ENCODE assay signal across 8 cellular contexts in the genomic region with DNA sequence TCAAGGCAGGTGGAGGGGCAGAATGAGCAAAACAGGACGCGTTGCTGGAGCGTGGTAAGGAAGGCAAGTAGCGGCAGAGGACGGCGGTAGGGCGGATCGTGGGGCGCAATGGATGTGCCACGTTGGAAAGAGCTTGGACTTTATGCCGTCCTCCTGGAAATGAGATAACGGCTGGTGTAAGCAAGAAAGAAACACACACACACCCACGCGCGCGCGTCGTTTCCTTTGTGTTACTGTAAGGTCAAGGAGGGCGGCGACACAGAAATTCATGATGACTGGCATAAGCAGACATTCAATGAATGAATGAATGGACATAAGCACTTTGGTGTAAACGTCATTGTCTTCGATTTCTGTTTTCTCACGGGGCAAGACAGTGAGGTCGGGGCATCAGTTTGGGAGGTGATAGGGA. TPM values are rescaled to one million over a fixed set of nuclear protein-coding genes. Genes with fewer than 3 reads are reported as not detected.
DNase-seq lines count a peak whose midpoint lies in the region; ATAC-seq and TF ChIP-seq lines count a peak whose summit lies in the region.

No MANE protein-coding gene starts in this region.

- no peaks in the 10 kb centered on the region for H4K20me1 ChIP-seq in MM.1S (ENCODE audit: insufficient read depth, low read length)

- intact Hi-C loops in upper lobe of right lung (cut with DNase I): no loop called here

- DNase-seq in MM.1S: no peak
- DNase-seq in activated T-cell treated with anti-CD3 and anti-CD28 coated beads, Interleukin-2, amount 50 U/mL, for 4 hours: peak; percentile 54
- DNase-seq in foreskin keratinocyte: peak in 1 of 2 donors; percentile 34
- DNase-seq in osteocyte (ENCODE audit: extremely low spot score, unreplicated experiment): no peak
- peak; percentile 83 for DNase-seq in upper lobe of right lung
- no peak for DNase-seq in dedifferentiated amniotic fluid mesenchymal stem cell (ENCODE audit: extremely low spot score)

- peak overlapping the region; percentile 73 for H3K4me2 ChIP-seq in MM.1S (ENCODE audit: low read depth, low read length)

- ATAC-seq in activated T-cell treated with anti-CD3 and anti-CD28 coated beads, Interleukin-2, amount 50 U/mL, for 4 hours: peak; percentile 4 to 10
- no peak for ATAC-seq in foreskin keratinocyte
- ATAC-seq in upper lobe of right lung: peak; percentile 11
- no peak for ATAC-seq in GM21381 (IDR thresholded peaks at IDR 0.05; ENCODE audit: unreplicated experiment)

- no peak overlapping the region for H3K27ac ChIP-seq in MM.1S (ENCODE audit: low read length)
- H3K27ac ChIP-seq in foreskin keratinocyte: peak overlapping the region; percentile 79
- H3K27ac ChIP-seq in upper lobe of right lung: peak overlapping the region; percentile 75

- H3K4me3 Mint-ChIP-seq in activated T-cell treated with anti-CD3 and anti-CD28 coated beads, Interleukin-2, amount 50 U/mL, for 4 hours: peak overlapping the region; percentile 87
- H3K4me3 Mint-ChIP-seq in osteocyte (ENCODE audit: unreplicated experiment): peak overlapping the region; percentile 85

- H3K4me1 Mint-ChIP-seq in activated T-cell treated with anti-CD3 and anti-CD28 coated beads, Interleukin-2, amount 50 U/mL, for 4 hours (ENCODE audit: low read depth): peaks cover 23% of the 10 kb centered on the region
- peaks cover 34% of the 10 kb centered on the region for H3K4me1 Mint-ChIP-seq in osteocyte (ENCODE audit: unreplicated experiment)

- H3K79me2 ChIP-seq in MM.1S (ENCODE audit: low read length): peaks cover 6% of the 10 kb centered on the region; the same call in 1 of the 2 replicates

- no peaks in the 10 kb centered on the region for H3K36me3 ChIP-seq in ES-I3 (ENCODE audit: insufficient read depth, low read length)
- no peaks in the 10 kb centered on the region for H3K36me3 ChIP-seq in MM.1S (replicated peaks; ENCODE audit: insufficient read depth, low read length)
- H3K36me3 ChIP-seq in upper lobe of right lung: no peaks in the 10 kb centered on the region

- no peaks in the 10 kb centered on the region for H3F3A ChIP-seq in MM.1S (ENCODE audit: insufficient read depth, low read length)

- no peaks in the 10 kb centered on the region for H3K9me2 ChIP-seq in MM.1S (replicated peaks; ENCODE audit: insufficient read depth, low read length)

- peak overlapping the region; percentile 94 for H3K27ac Mint-ChIP-seq in osteocyte (ENCODE audit: unreplicated experiment)

- H3K27me3 ChIP-seq in MM.1S (replicated peaks; ENCODE audit: insufficient read depth, low read length): no peaks in the 10 kb centered on the region
- no peaks in the 10 kb centered on the region for H3K27me3 ChIP-seq in foreskin keratinocyte
- H3K27me3 ChIP-seq in upper lobe of right lung: no peaks in the 10 kb centered on the region

- TF ChIP-seq CTCF in MM.1S (IDR thresholded peaks at IDR 0.05; ENCODE audit: low read length) (no peak), foreskin keratinocyte (conservative IDR thresholded peaks at IDR 0.05) (no peak), osteocyte (IDR thresholded peaks at IDR 0.05) (no peak), upper lobe of right lung (IDR thresholded peaks at IDR 0.05) (no peak)

- H3K9me3 Mint-ChIP-seq in activated T-cell treated with anti-CD3 and anti-CD28 coated beads, Interleukin-2, amount 50 U/mL, for 4 hours: no peaks in the 10 kb centered on the region
- H3K9me3 Mint-ChIP-seq in osteocyte (ENCODE audit: unreplicated experiment): no peaks in the 10 kb centered on the region

- peak overlapping the region; percentile 86 for H2AFZ ChIP-seq in MM.1S (ENCODE audit: low read length)

- peaks cover 1% of the 10 kb centered on the region for H3K36me3 Mint-ChIP-seq in activated T-cell treated with anti-CD3 and anti-CD28 coated beads, Interleukin-2, amount 50 U/mL, for 4 hours (ENCODE audit: insufficient read depth)
- H3K36me3 Mint-ChIP-seq in osteocyte (ENCODE audit: unreplicated experiment): peaks cover 12% of the 10 kb centered on the region

- H3K9me3 ChIP-seq in ES-I3 (ENCODE audit: control insufficient read depth, insufficient read depth, low read length) (no peaks in the 10 kb centered on the region), MM.1S (replicated peaks; ENCODE audit: insufficient read depth, low read length) (no peaks in the 10 kb centered on the region), upper lobe of right lung (no peaks in the 10 kb centered on the region)

- peaks cover 13% of the 10 kb centered on the region for H3K27me3 Mint-ChIP-seq in activated T-cell treated with anti-CD3 and anti-CD28 coated beads, Interleukin-2, amount 50 U/mL, for 4 hours (ENCODE audit: low read depth)
- H3K27me3 Mint-ChIP-seq in osteocyte (ENCODE audit: unreplicated experiment): peaks cover 23% of the 10 kb centered on the region

- peak overlapping the region; percentile 97 for H3K4me3 ChIP-seq in MM.1S (ENCODE audit: low read length)
- peak overlapping the region; percentile 92 for H3K4me3 ChIP-seq in upper lobe of right lung

- peak overlapping the region; percentile 79; the same call in 1 of the 2 replicates for H3K9ac ChIP-seq in ES-I3 (ENCODE audit: low read depth, low read length)
- H3K9ac ChIP-seq in MM.1S (ENCODE audit: low read length): peak overlapping the region; percentile 47; the same call in 1 of the 2 replicates

- no peaks in the 10 kb centered on the region for H3K4me1 ChIP-seq in ES-I3 (ENCODE audit: insufficient read depth, low read length)
- no peaks in the 10 kb centered on the region for H3K4me1 ChIP-seq in MM.1S (ENCODE audit: low read length)
- peaks cover 44% of the 10 kb centered on the region for H3K4me1 ChIP-seq in foreskin keratinocyte
- peaks cover 9% of the 10 kb centered on the region for H3K4me1 ChIP-seq in upper lobe of right lung

RNA-seq across cellular contexts. Expression of a gene that starts 0.7 kb away (rescaled TPM):
- total RNA-seq in activated T-cell treated with anti-CD3 and anti-CD28 coated beads, Interleukin-2, amount 50 U/mL, for 4 hours: 1 to 10 TPM; 7.7 to 8.2 (median 7.9) TPM
- total RNA-seq in foreskin keratinocyte (11.8 and 13.3 TPM in 2 replicates), osteocyte (21.7 and 22.8 TPM in 2 replicates), upper lobe of right lung (7.9 TPM)
- 1.4 and 2.1 TPM in 2 replicates for polyA plus RNA-seq in foreskin keratinocyte

RNA-seq across cellular contexts. Expression of a gene that starts 38.4 kb away (rescaled TPM):
- 10 to 100 TPM; 58.8 to 65.3 (median 64.7) TPM for total RNA-seq in activated T-cell treated with anti-CD3 and anti-CD28 coated beads, Interleukin-2, amount 50 U/mL, for 4 hours
- total RNA-seq in foreskin keratinocyte (30.1 and 36.2 TPM in 2 replicates), osteocyte (27.5 and 32.9 TPM in 2 replicates), upper lobe of right lung (47.4 TPM)
- 42.1 and 44.4 TPM in 2 replicates for polyA plus RNA-seq in foreskin keratinocyte

Comparison
In these comparisons a context has a peak if more than half of its experiments do, and no peak if none do; other contexts are left out.
1. DNase-seq: peak in activated T-cell treated with anti-CD3 and anti-CD28 coated beads, Interleukin-2, amount 50 U/mL, for 4 hours (single experiment) and upper lobe of right lung (single experiment); none in MM.1S (single experiment), osteocyte (single experiment) and dedifferentiated amniotic fluid mesenchymal stem cell (single experiment).
2. ATAC-seq: peak in activated T-cell treated with anti-CD3 and anti-CD28 coated beads, Interleukin-2, amount 50 U/mL, for 4 hours (2 of 2) and upper lobe of right lung (single experiment); none in foreskin keratinocyte (single experiment) and GM21381 (single experiment).